ENCODE assay signal across 1 cellular context in the genomic region with DNA sequence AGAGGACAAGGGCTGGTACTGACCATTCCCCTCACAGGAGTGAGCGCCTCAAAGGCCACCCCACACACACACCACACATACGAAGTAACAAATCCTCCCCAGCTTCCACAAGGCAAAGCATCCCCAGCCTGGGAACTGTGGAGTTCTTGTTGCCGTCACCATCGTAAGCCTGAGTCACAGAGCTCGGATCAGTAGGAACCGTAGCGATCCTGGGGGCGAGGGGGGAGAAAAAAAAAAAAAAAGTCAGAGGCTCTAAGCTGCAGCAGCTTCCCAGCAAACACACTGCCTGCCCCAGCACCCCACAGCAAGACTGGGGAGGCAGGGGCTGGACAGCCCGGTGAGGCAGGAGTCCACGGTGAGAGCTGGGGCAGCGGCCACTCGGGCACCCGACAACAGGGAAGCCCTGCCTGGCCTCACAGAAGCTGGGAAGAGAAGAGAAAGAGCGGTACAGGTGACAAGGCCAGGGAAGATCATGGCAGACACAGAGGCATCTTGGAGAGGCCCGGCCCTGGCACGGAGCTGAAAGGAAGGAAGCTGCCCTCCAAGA.
TF ChIP-seq lines count a peak whose summit lies in the region.

No MANE protein-coding gene starts in this region.

TF ChIP-seq in GM12878, 131 proteins besides CTCF, POLR2A, EP300 and RAD21:
- TF ChIP-seq ZZZ3 (IDR thresholded peaks at IDR 0.05; ENCODE audit: control insufficient read depth, insufficient read length, low read depth) (no peak), RUNX3 (IDR thresholded peaks at IDR 0.05; ENCODE audit: low read length) (no peak), YY1 (IDR thresholded peaks at IDR 0.05; ENCODE audit: low read depth, low read length) (no peak), CREM (IDR thresholded peaks at IDR 0.05; ENCODE audit: low read depth) (no peak), PML (IDR thresholded peaks at IDR 0.05; ENCODE audit: low read length) (no peak), ESRRA (IDR thresholded peaks at IDR 0.05; ENCODE audit: low read length) (no peak), SPI1 (IDR thresholded peaks at IDR 0.05; ENCODE audit: borderline replicate concordance, insufficient read depth, low read depth, low read length) (no peak), PAX5 (IDR thresholded peaks at IDR 0.05; ENCODE audit: borderline replicate concordance, low read depth, low read length) (no peak), HDAC2 (IDR thresholded peaks at IDR 0.05) (no peak)
- TF ChIP-seq, protein P1, sequence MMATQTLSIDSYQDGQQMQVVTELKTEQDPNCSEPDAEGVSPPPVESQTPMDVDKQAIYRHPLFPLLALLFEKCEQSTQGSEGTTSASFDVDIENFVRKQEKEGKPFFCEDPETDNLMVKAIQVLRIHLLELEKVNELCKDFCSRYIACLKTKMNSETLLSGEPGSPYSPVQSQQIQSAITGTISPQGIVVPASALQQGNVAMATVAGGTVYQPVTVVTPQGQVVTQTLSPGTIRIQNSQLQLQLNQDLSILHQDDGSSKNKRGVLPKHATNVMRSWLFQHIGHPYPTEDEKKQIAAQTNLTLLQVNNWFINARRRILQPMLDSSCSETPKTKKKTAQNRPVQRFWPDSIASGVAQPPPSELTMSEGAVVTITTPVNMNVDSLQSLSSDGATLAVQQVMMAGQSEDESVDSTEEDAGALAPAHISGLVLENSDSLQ (IDR thresholded peaks at IDR 0.05): no peak
- TF ChIP-seq, protein P2, sequence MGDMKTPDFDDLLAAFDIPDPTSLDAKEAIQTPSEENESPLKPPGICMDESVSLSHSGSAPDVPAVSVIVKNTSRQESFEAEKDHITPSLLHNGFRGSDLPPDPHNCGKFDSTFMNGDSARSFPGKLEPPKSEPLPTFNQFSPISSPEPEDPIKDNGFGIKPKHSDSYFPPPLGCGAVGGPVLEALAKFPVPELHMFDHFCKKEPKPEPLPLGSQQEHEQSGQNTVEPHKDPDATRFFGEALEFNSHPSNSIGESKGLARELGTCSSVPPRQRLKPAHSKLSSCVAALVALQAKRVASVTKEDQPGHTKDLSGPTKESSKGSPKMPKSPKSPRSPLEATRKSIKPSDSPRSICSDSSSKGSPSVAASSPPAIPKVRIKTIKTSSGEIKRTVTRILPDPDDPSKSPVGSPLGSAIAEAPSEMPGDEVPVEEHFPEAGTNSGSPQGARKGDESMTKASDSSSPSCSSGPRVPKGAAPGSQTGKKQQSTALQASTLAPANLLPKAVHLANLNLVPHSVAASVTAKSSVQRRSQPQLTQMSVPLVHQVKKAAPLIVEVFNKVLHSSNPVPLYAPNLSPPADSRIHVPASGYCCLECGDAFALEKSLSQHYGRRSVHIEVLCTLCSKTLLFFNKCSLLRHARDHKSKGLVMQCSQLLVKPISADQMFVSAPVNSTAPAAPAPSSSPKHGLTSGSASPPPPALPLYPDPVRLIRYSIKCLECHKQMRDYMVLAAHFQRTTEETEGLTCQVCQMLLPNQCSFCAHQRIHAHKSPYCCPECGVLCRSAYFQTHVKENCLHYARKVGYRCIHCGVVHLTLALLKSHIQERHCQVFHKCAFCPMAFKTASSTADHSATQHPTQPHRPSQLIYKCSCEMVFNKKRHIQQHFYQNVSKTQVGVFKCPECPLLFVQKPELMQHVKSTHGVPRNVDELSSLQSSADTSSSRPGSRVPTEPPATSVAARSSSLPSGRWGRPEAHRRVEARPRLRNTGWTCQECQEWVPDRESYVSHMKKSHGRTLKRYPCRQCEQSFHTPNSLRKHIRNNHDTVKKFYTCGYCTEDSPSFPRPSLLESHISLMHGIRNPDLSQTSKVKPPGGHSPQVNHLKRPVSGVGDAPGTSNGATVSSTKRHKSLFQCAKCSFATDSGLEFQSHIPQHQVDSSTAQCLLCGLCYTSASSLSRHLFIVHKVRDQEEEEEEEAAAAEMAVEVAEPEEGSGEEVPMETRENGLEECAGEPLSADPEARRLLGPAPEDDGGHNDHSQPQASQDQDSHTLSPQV (IDR thresholded peaks at IDR 0.05): no peak
- TF ChIP-seq, protein P3, sequence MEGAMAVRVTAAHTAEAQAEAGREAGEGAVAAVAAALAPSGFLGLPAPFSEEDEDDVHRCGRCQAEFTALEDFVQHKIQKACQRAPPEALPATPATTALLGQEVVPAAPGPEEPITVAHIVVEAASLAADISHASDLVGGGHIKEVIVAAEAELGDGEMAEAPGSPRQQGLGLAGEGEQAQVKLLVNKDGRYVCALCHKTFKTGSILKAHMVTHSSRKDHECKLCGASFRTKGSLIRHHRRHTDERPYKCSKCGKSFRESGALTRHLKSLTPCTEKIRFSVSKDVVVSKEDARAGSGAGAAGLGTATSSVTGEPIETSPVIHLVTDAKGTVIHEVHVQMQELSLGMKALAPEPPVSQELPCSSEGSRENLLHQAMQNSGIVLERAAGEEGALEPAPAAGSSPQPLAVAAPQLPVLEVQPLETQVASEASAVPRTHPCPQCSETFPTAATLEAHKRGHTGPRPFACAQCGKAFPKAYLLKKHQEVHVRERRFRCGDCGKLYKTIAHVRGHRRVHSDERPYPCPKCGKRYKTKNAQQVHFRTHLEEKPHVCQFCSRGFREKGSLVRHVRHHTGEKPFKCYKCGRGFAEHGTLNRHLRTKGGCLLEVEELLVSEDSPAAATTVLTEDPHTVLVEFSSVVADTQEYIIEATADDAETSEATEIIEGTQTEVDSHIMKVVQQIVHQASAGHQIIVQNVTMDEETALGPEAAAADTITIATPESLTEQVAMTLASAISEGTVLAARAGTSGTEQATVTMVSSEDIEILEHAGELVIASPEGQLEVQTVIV (IDR thresholded peaks at IDR 0.05; ENCODE audit: borderline replicate concordance, partially characterized antibody): no peak
- TF ChIP-seq, protein P4, sequence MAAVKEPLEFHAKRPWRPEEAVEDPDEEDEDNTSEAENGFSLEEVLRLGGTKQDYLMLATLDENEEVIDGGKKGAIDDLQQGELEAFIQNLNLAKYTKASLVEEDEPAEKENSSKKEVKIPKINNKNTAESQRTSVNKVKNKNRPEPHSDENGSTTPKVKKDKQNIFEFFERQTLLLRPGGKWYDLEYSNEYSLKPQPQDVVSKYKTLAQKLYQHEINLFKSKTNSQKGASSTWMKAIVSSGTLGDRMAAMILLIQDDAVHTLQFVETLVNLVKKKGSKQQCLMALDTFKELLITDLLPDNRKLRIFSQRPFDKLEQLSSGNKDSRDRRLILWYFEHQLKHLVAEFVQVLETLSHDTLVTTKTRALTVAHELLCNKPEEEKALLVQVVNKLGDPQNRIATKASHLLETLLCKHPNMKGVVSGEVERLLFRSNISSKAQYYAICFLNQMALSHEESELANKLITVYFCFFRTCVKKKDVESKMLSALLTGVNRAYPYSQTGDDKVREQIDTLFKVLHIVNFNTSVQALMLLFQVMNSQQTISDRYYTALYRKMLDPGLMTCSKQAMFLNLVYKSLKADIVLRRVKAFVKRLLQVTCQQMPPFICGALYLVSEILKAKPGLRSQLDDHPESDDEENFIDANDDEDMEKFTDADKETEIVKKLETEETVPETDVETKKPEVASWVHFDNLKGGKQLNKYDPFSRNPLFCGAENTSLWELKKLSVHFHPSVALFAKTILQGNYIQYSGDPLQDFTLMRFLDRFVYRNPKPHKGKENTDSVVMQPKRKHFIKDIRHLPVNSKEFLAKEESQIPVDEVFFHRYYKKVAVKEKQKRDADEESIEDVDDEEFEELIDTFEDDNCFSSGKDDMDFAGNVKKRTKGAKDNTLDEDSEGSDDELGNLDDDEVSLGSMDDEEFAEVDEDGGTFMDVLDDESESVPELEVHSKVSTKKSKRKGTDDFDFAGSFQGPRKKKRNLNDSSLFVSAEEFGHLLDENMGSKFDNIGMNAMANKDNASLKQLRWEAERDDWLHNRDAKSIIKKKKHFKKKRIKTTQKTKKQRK (IDR thresholded peaks at IDR 0.05; ENCODE audit: low read depth, low read length): no peak
- TF ChIP-seq, protein P5, sequence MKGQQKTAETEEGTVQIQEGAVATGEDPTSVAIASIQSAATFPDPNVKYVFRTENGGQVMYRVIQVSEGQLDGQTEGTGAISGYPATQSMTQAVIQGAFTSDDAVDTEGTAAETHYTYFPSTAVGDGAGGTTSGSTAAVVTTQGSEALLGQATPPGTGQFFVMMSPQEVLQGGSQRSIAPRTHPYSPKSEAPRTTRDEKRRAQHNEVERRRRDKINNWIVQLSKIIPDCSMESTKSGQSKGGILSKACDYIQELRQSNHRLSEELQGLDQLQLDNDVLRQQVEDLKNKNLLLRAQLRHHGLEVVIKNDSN (IDR thresholded peaks at IDR 0.05; ENCODE audit: borderline replicate concordance, extremely low read length, insufficient read depth, low read depth, low read length): no peak
- TF ChIP-seq, protein P6, sequence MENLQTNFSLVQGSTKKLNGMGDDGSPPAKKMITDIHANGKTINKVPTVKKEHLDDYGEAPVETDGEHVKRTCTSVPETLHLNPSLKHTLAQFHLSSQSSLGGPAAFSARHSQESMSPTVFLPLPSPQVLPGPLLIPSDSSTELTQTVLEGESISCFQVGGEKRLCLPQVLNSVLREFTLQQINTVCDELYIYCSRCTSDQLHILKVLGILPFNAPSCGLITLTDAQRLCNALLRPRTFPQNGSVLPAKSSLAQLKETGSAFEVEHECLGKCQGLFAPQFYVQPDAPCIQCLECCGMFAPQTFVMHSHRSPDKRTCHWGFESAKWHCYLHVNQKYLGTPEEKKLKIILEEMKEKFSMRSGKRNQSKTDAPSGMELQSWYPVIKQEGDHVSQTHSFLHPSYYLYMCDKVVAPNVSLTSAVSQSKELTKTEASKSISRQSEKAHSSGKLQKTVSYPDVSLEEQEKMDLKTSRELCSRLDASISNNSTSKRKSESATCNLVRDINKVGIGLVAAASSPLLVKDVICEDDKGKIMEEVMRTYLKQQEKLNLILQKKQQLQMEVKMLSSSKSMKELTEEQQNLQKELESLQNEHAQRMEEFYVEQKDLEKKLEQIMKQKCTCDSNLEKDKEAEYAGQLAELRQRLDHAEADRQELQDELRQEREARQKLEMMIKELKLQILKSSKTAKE (IDR thresholded peaks at IDR 0.05; ENCODE audit: low read depth, poor library complexity, severe bottlenecking): no peak
- TF ChIP-seq, protein P7, sequence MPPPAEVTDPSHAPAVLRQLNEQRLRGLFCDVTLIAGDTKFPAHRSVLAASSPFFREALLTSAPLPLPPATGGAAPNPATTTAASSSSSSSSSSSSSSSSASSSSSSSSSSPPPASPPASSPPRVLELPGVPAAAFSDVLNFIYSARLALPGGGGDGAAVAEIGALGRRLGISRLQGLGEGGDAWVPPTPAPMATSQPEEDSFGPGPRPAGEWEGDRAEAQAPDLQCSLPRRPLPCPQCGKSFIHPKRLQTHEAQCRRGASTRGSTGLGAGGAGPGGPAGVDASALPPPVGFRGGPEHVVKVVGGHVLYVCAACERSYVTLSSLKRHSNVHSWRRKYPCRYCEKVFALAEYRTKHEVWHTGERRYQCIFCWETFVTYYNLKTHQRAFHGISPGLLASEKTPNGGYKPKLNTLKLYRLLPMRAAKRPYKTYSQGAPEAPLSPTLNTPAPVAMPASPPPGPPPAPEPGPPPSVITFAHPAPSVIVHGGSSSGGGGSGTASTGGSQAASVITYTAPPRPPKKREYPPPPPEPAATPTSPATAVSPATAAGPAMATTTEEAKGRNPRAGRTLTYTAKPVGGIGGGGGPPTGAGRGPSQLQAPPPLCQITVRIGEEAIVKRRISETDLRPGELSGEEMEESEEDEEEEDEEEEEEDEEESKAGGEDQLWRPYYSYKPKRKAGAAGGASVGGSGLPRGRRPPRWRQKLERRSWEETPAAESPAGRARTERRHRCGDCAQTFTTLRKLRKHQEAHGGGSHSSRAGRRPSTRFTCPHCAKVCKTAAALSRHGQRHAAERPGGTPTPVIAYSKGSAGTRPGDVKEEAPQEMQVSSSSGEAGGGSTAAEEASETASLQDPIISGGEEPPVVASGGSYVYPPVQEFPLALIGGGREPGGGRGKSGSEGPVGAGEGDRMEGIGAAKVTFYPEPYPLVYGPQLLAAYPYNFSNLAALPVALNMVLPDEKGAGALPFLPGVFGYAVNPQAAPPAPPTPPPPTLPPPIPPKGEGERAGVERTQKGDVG (CRISPR knock-in tag; IDR thresholded peaks at IDR 0.05): no peak
- TF ChIP-seq, protein P8, sequence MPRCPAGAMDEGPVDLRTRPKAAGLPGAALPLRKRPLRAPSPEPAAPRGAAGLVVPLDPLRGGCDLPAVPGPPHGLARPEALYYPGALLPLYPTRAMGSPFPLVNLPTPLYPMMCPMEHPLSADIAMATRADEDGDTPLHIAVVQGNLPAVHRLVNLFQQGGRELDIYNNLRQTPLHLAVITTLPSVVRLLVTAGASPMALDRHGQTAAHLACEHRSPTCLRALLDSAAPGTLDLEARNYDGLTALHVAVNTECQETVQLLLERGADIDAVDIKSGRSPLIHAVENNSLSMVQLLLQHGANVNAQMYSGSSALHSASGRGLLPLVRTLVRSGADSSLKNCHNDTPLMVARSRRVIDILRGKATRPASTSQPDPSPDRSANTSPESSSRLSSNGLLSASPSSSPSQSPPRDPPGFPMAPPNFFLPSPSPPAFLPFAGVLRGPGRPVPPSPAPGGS (IDR thresholded peaks at IDR 0.05; ENCODE audit: borderline replicate concordance, insufficient read depth, low read depth, low read length, poor library complexity, severe bottlenecking): no peak
